ENCODE assay signal across 1 cellular context in the genomic region with DNA sequence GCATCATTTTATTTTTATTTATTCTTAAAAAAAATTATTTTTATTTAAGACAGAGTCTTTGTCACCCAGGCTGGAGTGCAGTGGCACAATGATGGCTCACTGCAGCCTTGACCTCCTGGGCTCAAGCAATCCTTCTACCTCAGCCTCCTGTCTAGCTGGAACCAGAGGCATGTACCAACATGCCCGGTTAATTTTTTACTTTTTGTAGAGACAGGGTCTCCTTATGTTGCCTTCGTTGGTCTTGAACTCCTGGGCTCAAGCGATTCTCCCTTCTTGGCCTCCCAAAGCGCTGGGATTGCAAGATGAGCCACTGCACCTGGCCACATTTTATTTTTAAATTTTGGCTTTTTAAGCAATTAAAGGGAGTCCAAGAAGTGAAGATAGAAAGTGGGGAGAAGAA.
TF ChIP-seq lines count a peak whose summit lies in the region.

No MANE protein-coding gene starts in this region.

TF ChIP-seq in HepG2, 621 proteins besides CTCF, POLR2A, EP300 and RAD21 (continued from another document):
- TF ChIP-seq, protein P1, sequence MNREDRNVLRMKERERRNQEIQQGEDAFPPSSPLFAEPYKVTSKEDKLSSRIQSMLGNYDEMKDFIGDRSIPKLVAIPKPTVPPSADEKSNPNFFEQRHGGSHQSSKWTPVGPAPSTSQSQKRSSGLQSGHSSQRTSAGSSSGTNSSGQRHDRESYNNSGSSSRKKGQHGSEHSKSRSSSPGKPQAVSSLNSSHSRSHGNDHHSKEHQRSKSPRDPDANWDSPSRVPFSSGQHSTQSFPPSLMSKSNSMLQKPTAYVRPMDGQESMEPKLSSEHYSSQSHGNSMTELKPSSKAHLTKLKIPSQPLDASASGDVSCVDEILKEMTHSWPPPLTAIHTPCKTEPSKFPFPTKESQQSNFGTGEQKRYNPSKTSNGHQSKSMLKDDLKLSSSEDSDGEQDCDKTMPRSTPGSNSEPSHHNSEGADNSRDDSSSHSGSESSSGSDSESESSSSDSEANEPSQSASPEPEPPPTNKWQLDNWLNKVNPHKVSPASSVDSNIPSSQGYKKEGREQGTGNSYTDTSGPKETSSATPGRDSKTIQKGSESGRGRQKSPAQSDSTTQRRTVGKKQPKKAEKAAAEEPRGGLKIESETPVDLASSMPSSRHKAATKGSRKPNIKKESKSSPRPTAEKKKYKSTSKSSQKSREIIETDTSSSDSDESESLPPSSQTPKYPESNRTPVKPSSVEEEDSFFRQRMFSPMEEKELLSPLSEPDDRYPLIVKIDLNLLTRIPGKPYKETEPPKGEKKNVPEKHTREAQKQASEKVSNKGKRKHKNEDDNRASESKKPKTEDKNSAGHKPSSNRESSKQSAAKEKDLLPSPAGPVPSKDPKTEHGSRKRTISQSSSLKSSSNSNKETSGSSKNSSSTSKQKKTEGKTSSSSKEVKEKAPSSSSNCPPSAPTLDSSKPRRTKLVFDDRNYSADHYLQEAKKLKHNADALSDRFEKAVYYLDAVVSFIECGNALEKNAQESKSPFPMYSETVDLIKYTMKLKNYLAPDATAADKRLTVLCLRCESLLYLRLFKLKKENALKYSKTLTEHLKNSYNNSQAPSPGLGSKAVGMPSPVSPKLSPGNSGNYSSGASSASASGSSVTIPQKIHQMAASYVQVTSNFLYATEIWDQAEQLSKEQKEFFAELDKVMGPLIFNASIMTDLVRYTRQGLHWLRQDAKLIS (CRISPR knock-in tag; IDR thresholded peaks at IDR 0.05), result no peak
- TF ChIP-seq ZMYM4 (CRISPR knock-in tag; IDR thresholded peaks at IDR 0.05) (peak; percentile 92), ZNF30 (CRISPR knock-in tag; IDR thresholded peaks at IDR 0.05) (no peak), PTBP1 (IDR thresholded peaks at IDR 0.05; ENCODE audit: low read depth, low read length, poor library complexity, severe bottlenecking) (no peak), SNAI1 (CRISPR knock-in tag; IDR thresholded peaks at IDR 0.05; ENCODE audit: borderline replicate concordance) (no peak), U2AF2 (IDR thresholded peaks at IDR 0.05; ENCODE audit: low read depth, low read length) (no peak), KLF13 (CRISPR knock-in tag; IDR thresholded peaks at IDR 0.05) (no peak), SMYD3 (CRISPR knock-in tag; IDR thresholded peaks at IDR 0.05) (no peak), ZNF576 (CRISPR knock-in tag; IDR thresholded peaks at IDR 0.05) (no peak), ZNF703 (CRISPR knock-in tag; IDR thresholded peaks at IDR 0.05; ENCODE audit: borderline replicate concordance) (no peak), NR2F1 (CRISPR knock-in tag; IDR thresholded peaks at IDR 0.05) (no peak), ARNT (IDR thresholded peaks at IDR 0.05) (no peak), ZBTB38 (CRISPR knock-in tag; IDR thresholded peaks at IDR 0.05) (no peak), ATF1 (CRISPR knock-in tag; IDR thresholded peaks at IDR 0.05) (no peak), DNMT3B (CRISPR knock-in tag; conservative IDR thresholded peaks at IDR 0.05) (no peak), HMG20B (CRISPR knock-in tag; conservative IDR thresholded peaks at IDR 0.05) (0 out of 2 replicates have a peak, but pooled peaks have one; percentile 12), ARHGAP35 (CRISPR knock-in tag; IDR thresholded peaks at IDR 0.05; ENCODE audit: borderline replicate concordance) (no peak), ZNF468 (CRISPR knock-in tag; IDR thresholded peaks at IDR 0.05) (no peak), HES4 (CRISPR knock-in tag; IDR thresholded peaks at IDR 0.05; ENCODE audit: borderline replicate concordance) (no peak), MIER3 (CRISPR knock-in tag; IDR thresholded peaks at IDR 0.05; ENCODE audit: borderline replicate concordance) (peak; percentile 36; the same call in 1 of the 2 replicates)
- TF ChIP-seq, protein P2, sequence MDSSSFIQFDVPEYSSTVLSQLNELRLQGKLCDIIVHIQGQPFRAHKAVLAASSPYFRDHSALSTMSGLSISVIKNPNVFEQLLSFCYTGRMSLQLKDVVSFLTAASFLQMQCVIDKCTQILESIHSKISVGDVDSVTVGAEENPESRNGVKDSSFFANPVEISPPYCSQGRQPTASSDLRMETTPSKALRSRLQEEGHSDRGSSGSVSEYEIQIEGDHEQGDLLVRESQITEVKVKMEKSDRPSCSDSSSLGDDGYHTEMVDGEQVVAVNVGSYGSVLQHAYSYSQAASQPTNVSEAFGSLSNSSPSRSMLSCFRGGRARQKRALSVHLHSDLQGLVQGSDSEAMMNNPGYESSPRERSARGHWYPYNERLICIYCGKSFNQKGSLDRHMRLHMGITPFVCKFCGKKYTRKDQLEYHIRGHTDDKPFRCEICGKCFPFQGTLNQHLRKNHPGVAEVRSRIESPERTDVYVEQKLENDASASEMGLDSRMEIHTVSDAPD (CRISPR knock-in tag; IDR thresholded peaks at IDR 0.05), result no peak
- TF ChIP-seq, protein P3, sequence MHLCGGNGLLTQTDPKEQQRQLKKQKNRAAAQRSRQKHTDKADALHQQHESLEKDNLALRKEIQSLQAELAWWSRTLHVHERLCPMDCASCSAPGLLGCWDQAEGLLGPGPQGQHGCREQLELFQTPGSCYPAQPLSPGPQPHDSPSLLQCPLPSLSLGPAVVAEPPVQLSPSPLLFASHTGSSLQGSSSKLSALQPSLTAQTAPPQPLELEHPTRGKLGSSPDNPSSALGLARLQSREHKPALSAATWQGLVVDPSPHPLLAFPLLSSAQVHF (CRISPR knock-in tag; IDR thresholded peaks at IDR 0.05), result no peak
- TF ChIP-seq, protein P4, sequence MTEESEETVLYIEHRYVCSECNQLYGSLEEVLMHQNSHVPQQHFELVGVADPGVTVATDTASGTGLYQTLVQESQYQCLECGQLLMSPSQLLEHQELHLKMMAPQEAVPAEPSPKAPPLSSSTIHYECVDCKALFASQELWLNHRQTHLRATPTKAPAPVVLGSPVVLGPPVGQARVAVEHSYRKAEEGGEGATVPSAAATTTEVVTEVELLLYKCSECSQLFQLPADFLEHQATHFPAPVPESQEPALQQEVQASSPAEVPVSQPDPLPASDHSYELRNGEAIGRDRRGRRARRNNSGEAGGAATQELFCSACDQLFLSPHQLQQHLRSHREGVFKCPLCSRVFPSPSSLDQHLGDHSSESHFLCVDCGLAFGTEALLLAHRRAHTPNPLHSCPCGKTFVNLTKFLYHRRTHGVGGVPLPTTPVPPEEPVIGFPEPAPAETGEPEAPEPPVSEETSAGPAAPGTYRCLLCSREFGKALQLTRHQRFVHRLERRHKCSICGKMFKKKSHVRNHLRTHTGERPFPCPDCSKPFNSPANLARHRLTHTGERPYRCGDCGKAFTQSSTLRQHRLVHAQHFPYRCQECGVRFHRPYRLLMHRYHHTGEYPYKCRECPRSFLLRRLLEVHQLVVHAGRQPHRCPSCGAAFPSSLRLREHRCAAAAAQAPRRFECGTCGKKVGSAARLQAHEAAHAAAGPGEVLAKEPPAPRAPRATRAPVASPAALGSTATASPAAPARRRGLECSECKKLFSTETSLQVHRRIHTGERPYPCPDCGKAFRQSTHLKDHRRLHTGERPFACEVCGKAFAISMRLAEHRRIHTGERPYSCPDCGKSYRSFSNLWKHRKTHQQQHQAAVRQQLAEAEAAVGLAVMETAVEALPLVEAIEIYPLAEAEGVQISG (CRISPR knock-in tag; IDR thresholded peaks at IDR 0.05), result peak; percentile 61
- TF ChIP-seq, protein P5, sequence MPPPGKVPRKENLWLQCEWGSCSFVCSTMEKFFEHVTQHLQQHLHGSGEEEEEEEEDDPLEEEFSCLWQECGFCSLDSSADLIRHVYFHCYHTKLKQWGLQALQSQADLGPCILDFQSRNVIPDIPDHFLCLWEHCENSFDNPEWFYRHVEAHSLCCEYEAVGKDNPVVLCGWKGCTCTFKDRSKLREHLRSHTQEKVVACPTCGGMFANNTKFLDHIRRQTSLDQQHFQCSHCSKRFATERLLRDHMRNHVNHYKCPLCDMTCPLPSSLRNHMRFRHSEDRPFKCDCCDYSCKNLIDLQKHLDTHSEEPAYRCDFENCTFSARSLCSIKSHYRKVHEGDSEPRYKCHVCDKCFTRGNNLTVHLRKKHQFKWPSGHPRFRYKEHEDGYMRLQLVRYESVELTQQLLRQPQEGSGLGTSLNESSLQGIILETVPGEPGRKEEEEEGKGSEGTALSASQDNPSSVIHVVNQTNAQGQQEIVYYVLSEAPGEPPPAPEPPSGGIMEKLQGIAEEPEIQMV (CRISPR knock-in tag; IDR thresholded peaks at IDR 0.05; ENCODE audit: low read depth), result no peak
- TF ChIP-seq, protein P6, sequence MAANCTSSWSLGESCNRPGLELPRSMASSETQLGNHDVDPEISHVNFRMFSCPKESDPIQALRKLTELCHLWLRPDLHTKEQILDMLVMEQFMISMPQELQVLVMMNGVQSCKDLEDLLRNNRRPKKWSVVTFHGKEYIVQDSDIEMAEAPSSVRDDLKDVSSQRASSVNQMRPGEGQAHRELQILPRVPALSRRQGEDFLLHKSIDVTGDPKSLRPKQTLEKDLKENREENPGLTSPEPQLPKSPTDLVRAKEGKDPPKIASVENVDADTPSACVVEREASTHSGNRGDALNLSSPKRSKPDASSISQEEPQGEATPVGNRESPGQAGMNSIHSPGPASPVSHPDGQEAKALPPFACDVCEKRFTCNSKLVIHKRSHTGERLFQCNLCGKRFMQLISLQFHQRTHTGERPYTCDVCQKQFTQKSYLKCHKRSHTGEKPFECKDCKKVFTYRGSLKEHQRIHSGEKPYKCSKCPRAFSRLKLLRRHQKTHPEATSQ (CRISPR knock-in tag; IDR thresholded peaks at IDR 0.05; ENCODE audit: borderline replicate concordance), result no peak
